ENCODE assay signal across 18 cellular contexts in genomic region chr1:37137018-37137417, GRCh38.
DNase-seq lines count a peak whose midpoint lies in the region; ATAC-seq and TF ChIP-seq lines count a peak whose summit lies in the region.
"Had no signal": no experiment of that assay in that cellular context is flagged by ENCODE, and none has a peak within 500 bp of the region (broad histone marks: within the 10 kb centered on the region; RNA-seq: fewer than 3 reads in every experiment).

No MANE protein-coding gene starts in this region.

- DNase-seq in NCI-H1694 treated with DMSO at 0.1 percent for 48 hours (lab: John Stamatoyannopoulos, UW): peak; percentile 79
- DNase-seq in NCI-H524 (lab: John Stamatoyannopoulos, UW): peak; percentile 76 to 91
- DNase-seq in caudate nucleus (lab: John Stamatoyannopoulos, UW): peak in 2 of 61 donors; percentile 5 to 25
- no peak for DNase-seq in gastrocnemius medialis
- DNase-seq in stomach: no peak
- DNase-seq: BE2C, GDM1, IMR-90, NCI-H1092 treated with DMSO at 0.1 percent for 48 hours, NCI-H1436 treated with DMSO at 0.1 percent for 48 hours, NCI-H2081, NCI-H510A had no signal

- intact Hi-C loops in gastrocnemius medialis (cut with DNase I; ENCODE audit: low total_unique reads): no loop called here
- intact Hi-C loops in stomach (cut with DNase I; ENCODE audit: low total_unique reads): no loop called here

- peak; percentile 45 to 47 for ATAC-seq in gastrocnemius medialis
- no peak for ATAC-seq in SK-N-SH treated with all-trans-retinoic acid at 6 μM for 48 hours
- no peak for ATAC-seq in GM19463 (IDR thresholded peaks at IDR 0.05; ENCODE audit: unreplicated experiment)
- ATAC-seq: HCT116, Right ventricle myocardium inferior had no signal

- H3K27ac ChIP-seq in caudate nucleus (ENCODE audit: low read depth, low read length) (peak overlapping the region; percentile 46), gastrocnemius medialis (no peak overlapping the region), stomach (no peak overlapping the region)
- H3K27ac ChIP-seq: KMS-11, SJSA1 had no signal

- H3K4me1 ChIP-seq in gastrocnemius medialis (peaks cover 0 to 20% of the 10 kb centered on the region in 2 donors), stomach (no peaks in the 10 kb centered on the region)
- H3K4me1 ChIP-seq: BE2C, SJSA1 had no signal

- H3K4me3 ChIP-seq in gastrocnemius medialis (no peak overlapping the region), stomach (no peak overlapping the region)
- H3K4me3 ChIP-seq: SJSA1 had no signal

- TF ChIP-seq EP300 in stomach (IDR thresholded peaks at IDR 0.05): no peak

- H3K9me3 ChIP-seq in gastrocnemius medialis: no peaks in the 10 kb centered on the region
- no peaks in the 10 kb centered on the region for H3K9me3 ChIP-seq in stomach
- H3K9me3 ChIP-seq: BE2C, SJSA1 had no signal

- TF ChIP-seq POLR2A in gastrocnemius medialis (IDR thresholded peaks at IDR 0.05): no peak
- TF ChIP-seq POLR2A in stomach (IDR thresholded peaks at IDR 0.05): no peak

- WGBS in stomach, 5 donors: 45 to 57% (median 52%) methylated on average over 6 of the region's 6 CpGs

- H3K36me3 ChIP-seq in gastrocnemius medialis: no peaks in the 10 kb centered on the region
- H3K36me3 ChIP-seq in stomach: no peaks in the 10 kb centered on the region
- H3K36me3 ChIP-seq: BE2C, SJSA1 had no signal

- H3K27me3 ChIP-seq in gastrocnemius medialis (no peaks in the 10 kb centered on the region), stomach (peaks cover 0 to 53% (median 11%) of the 10 kb centered on the region in 3 donors)
- H3K27me3 ChIP-seq: BE2C had no signal

- in situ Hi-C loops in gastrocnemius medialis (cut with MboI; ENCODE audit: low sequenced_read_pairs in 4 of 4): no loop called here

- TF ChIP-seq CTCF in gastrocnemius medialis (IDR thresholded peaks at IDR 0.05 in 4 of 5, conservative IDR thresholded peaks at IDR 0.05 in 1 of 5) (no peak), stomach (IDR thresholded peaks at IDR 0.05) (no peak)

TF ChIP-seq in SK-N-SH treated with all-trans-retinoic acid at 6 μM for 48 hours, 23 proteins besides CTCF, POLR2A, EP300 and RAD21:
- TF ChIP-seq ZNF8 (CRISPR knock-in tag; IDR thresholded peaks at IDR 0.05) (no peak), TSHZ2 (CRISPR knock-in tag; IDR thresholded peaks at IDR 0.05) (no peak), POU6F1 (CRISPR knock-in tag; IDR thresholded peaks at IDR 0.05; ENCODE audit: borderline replicate concordance, low read depth) (no peak), CREB5 (CRISPR knock-in tag; IDR thresholded peaks at IDR 0.05; ENCODE audit: low read depth) (no peak)

Comparison
In these comparisons a context has a peak if more than half of its experiments do, and no peak if none do; other contexts are left out.
1. DNase-seq: peak in NCI-H1694 treated with DMSO at 0.1 percent for 48 hours (single experiment) and NCI-H524 (2 of 2); none in gastrocnemius medialis (0 of 2) and stomach (single experiment).
2. ATAC-seq: peak in gastrocnemius medialis (2 of 2); none in SK-N-SH treated with all-trans-retinoic acid at 6 μM for 48 hours (single experiment) and GM19463 (single experiment).